ENCODE assay signal across 19 cellular contexts in genomic region chr19:4443188-4443587, GRCh38.
"Had no signal": no experiment of that assay in that cellular context is flagged by ENCODE, and none has a peak within 500 bp of the region (broad histone marks: within the 10 kb centered on the region; RNA-seq: fewer than 3 reads in every experiment).

No MANE protein-coding gene starts in this region.

- H3K27me3 Mint-ChIP-seq: activated naive CD8-positive, alpha-beta T cell; stimulated activated naive CD8-positive, alpha-beta T cell treated with anti-CD3 and anti-CD28 coated beads, Interleukin-15, Interleukin-2, amounts not matched to agents 100 ng/mL and 50 ng/mL, for 24 hours had no signal

- H3K27ac Mint-ChIP-seq: activated naive CD8-positive, alpha-beta T cell; activated T-helper 1 cell treated with anti-CD3 and anti-CD28 coated beads, Interleukin-12 subunit alpha, Interleukin-12 subunit beta, Interleukin-2, Interleukin-4 antibody, amounts not matched to agents 30 ng/mL and 10 ng/mL and 1 ng/mL, durations not matched to agents 14 hours and 24 hours and 36 hours; stimulated activated naive CD8-positive, alpha-beta T cell treated with anti-CD3 and anti-CD28 coated beads, Interleukin-15, Interleukin-2, amounts not matched to agents 100 ng/mL and 50 ng/mL, for 24 hours had no signal

- H3K4me3 ChIP-seq: esophagus muscularis mucosa, gastroesophageal sphincter, heart right ventricle, sigmoid colon, transverse colon, vagina had no signal

- H3K4me1 ChIP-seq: parathyroid adenoma, transverse colon, vagina had no signal

- H3K9me3 Mint-ChIP-seq: activated T-helper 1 cell treated with anti-CD3 and anti-CD28 coated beads, Interleukin-12 subunit alpha, Interleukin-12 subunit beta, Interleukin-2, Interleukin-4 antibody, amounts not matched to agents 30 ng/mL and 10 ng/mL and 1 ng/mL, durations not matched to agents 14 hours and 24 hours and 36 hours; stimulated activated naive CD8-positive, alpha-beta T cell treated with anti-CD3 and anti-CD28 coated beads, Interleukin-15, Interleukin-2, amounts not matched to agents 100 ng/mL and 50 ng/mL, for 24 hours had no signal

- H3K27ac ChIP-seq: esophagus muscularis mucosa, gastroesophageal sphincter, heart right ventricle, neutrophil, parathyroid adenoma, sigmoid colon, transverse colon, vagina, VCaP had no signal

- ATAC-seq: heart right ventricle, left ventricle myocardium superior had no signal

- DNase-seq: activated CD4-positive, alpha-beta T cell treated with anti-CD3 and anti-CD28 coated beads for 1 hour; activated gamma-delta T cell treated with Interleukin-2 at 50 U/mL for 16 hours; cerebellar nuclear complex; effector CD4-positive, alpha-beta T cell; heart right ventricle; left ventricle myocardium superior; sigmoid colon; stimulated activated CD4-positive, alpha-beta T cell treated with anti-CD3 and anti-CD28 coated beads, Interleukin-4, amount 100 ng/mL, for 4 hours; T-helper 2 cell; transverse colon had no signal

- H3K4me3 Mint-ChIP-seq: activated naive CD8-positive, alpha-beta T cell; activated T-helper 1 cell treated with anti-CD3 and anti-CD28 coated beads, Interleukin-12 subunit alpha, Interleukin-12 subunit beta, Interleukin-2, Interleukin-4 antibody, amounts not matched to agents 30 ng/mL and 10 ng/mL and 1 ng/mL, durations not matched to agents 14 hours and 24 hours and 36 hours; stimulated activated naive CD8-positive, alpha-beta T cell treated with anti-CD3 and anti-CD28 coated beads, Interleukin-15, Interleukin-2, amounts not matched to agents 100 ng/mL and 50 ng/mL, for 24 hours had no signal

- H3K9me3 ChIP-seq: esophagus muscularis mucosa, gastroesophageal sphincter, heart right ventricle, neutrophil, sigmoid colon, transverse colon, vagina had no signal
